ENCODE assay signal across 10 cellular contexts in the genomic region with DNA sequence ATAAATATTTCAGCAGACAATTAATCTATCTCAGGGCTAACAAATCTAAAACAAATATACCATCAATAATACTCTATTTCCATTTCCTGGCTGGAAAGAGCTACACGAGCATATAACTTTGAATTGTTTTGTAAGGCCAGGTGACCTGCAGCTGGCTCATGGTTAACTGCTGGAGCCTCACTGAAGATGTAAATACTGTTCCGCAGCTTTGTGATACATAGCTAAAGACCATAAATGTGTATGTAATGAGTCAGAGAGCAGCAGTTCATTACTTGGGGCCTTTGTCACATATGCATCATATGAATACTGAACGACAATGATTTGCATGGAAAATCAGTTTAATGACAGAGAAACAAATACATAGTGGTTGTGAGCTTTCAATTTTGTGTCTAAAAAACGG.
DNase-seq lines count a peak whose midpoint lies in the region; TF ChIP-seq lines count a peak whose summit lies in the region.
"Had no signal": no experiment of that assay in that cellular context is flagged by ENCODE, and none has a peak within 500 bp of the region (broad histone marks: within the 10 kb centered on the region; RNA-seq: fewer than 3 reads in every experiment).

No MANE protein-coding gene starts in this region.

- no peak for TF ChIP-seq POLR2A in adrenal gland (IDR thresholded peaks at IDR 0.05)

- H3K36me3 ChIP-seq in brain microvascular endothelial cell (replicated peaks) (no peaks in the 10 kb centered on the region), mesenchymal stem cell (ENCODE audit: control insufficient read depth in 1 of 2, insufficient read depth in 2 of 2, low read depth in 1 of 2, low read length in 2 of 2) (no peaks in the 10 kb centered on the region), adrenal gland (replicated peaks in 1 of 2) (no peaks in the 10 kb centered on the region), H7 (replicated peaks; ENCODE audit: control insufficient read depth, insufficient read depth, low read length) (no peaks in the 10 kb centered on the region)

- TF ChIP-seq CTCF in brain microvascular endothelial cell (IDR thresholded peaks at IDR 0.05; ENCODE audit: low read depth, low read length, missing control alignments) (no peak), adrenal gland (IDR thresholded peaks at IDR 0.05) (no peak)

- H3K27ac ChIP-seq in brain microvascular endothelial cell (peak overlapping the region; percentile 90), mesenchymal stem cell (ENCODE audit: low read length, poor library complexity, severe bottlenecking) (no peak overlapping the region), adrenal gland (no peak overlapping the region)

- H3K18ac ChIP-seq in mesenchymal stem cell (ENCODE audit: low read depth in 1 of 2, low read length in 2 of 2), result no peak overlapping the region

- DNase-seq in DMS53 treated with DMSO at 0.1 percent for 48 hours (lab: John Stamatoyannopoulos, UW; ENCODE audit: unreplicated experiment) (peak; percentile 23), NCI-H1417 treated with DMSO at 0.1 percent for 48 hours (lab: John Stamatoyannopoulos, UW) (peak; percentile 42), brain microvascular endothelial cell (peak; percentile 86), mesenchymal stem cell (peak; percentile 72), adrenal gland (no peak), NCI-H82 (lab: John Stamatoyannopoulos, UW) (no peak), H7 (no peak)
- no peak for DNase-seq in stimulated activated naive CD4-positive, alpha-beta T cell treated with Interleukin-2 at 50 U/mL for 16 hours (lab: John Stamatoyannopoulos, UW)
- DNase-seq: CD4-positive, alpha-beta T cell; H9 had no signal

- no peak overlapping the region for H3K4ac ChIP-seq in mesenchymal stem cell (ENCODE audit: low read depth in 1 of 2, low read length in 2 of 2)

- H3K4me3 ChIP-seq in brain microvascular endothelial cell (ENCODE audit: low read depth, low read length), result no peak overlapping the region
- no peak overlapping the region for H3K4me3 ChIP-seq in mesenchymal stem cell (ENCODE audit: insufficient read depth in 1 of 2, low read depth in 1 of 2, low read length in 2 of 2)
- no peak overlapping the region for H3K4me3 ChIP-seq in adrenal gland
- no peak overlapping the region for H3K4me3 ChIP-seq in H7 (ENCODE audit: insufficient read depth, low read depth, low read length)

- H3K4me1 ChIP-seq in mesenchymal stem cell (ENCODE audit: control insufficient read depth, insufficient read depth, low read depth, low read length), result no peaks in the 10 kb centered on the region
- no peaks in the 10 kb centered on the region for H3K4me1 ChIP-seq in adrenal gland (replicated peaks in 1 of 2)

- no peak overlapping the region for H3K4me2 ChIP-seq in mesenchymal stem cell (ENCODE audit: low read length, poor library complexity, severe bottlenecking)

- no peaks in the 10 kb centered on the region for H3K79me1 ChIP-seq in mesenchymal stem cell (replicated peaks; ENCODE audit: low read length, poor library complexity, severe bottlenecking)

- no peak overlapping the region for H4K8ac ChIP-seq in mesenchymal stem cell (ENCODE audit: low read length)

- 13% methylated on average over 4 of the region's 4 CpGs for WGBS in mesenchymal stem cell
- 70 to 83% (median 74%) methylated on average over 4 of the region's 4 CpGs for WGBS in adrenal gland, 4 donors

- H2AFZ ChIP-seq in mesenchymal stem cell (ENCODE audit: low read depth, low read length), result no peak overlapping the region

- H2BK120ac ChIP-seq in mesenchymal stem cell (ENCODE audit: low read depth, low read length), result no peak overlapping the region

- in situ Hi-C loops in brain microvascular endothelial cell (cut with HindIII; ENCODE audit: low pct_ligation_motif_present, low sequenced_read_pairs), result no loop called here

- H3K9me3 ChIP-seq in mesenchymal stem cell (ENCODE audit: control insufficient read depth, low read length) (no peaks in the 10 kb centered on the region), adrenal gland (replicated peaks in 1 of 3) (no peaks in the 10 kb centered on the region)

- no peak overlapping the region for H2AK5ac ChIP-seq in mesenchymal stem cell (ENCODE audit: low read length, severe bottlenecking)

- H3K27me3 ChIP-seq in brain microvascular endothelial cell (replicated peaks) (no peaks in the 10 kb centered on the region), mesenchymal stem cell (ENCODE audit: control insufficient read depth in 1 of 2, insufficient read depth in 1 of 2, low read length in 2 of 2) (no peaks in the 10 kb centered on the region), adrenal gland (no peaks in the 10 kb centered on the region), H7 (ENCODE audit: control insufficient read depth, insufficient read depth, low read length) (no peaks in the 10 kb centered on the region)

- H3K23ac ChIP-seq in mesenchymal stem cell (ENCODE audit: low read length in 2 of 2), result no peak overlapping the region

- no peak overlapping the region for H4K91ac ChIP-seq in mesenchymal stem cell (ENCODE audit: low read length)

- no peak overlapping the region for H2BK12ac ChIP-seq in mesenchymal stem cell (ENCODE audit: low read length in 2 of 2)

- intact Hi-C loops in adrenal gland (cut with DNase I), result no loop called here

- no peak overlapping the region for H2BK5ac ChIP-seq in mesenchymal stem cell (ENCODE audit: low read depth, low read length, poor library complexity, severe bottlenecking)

- H2BK15ac ChIP-seq in mesenchymal stem cell (ENCODE audit: low read depth, poor library complexity, severe bottlenecking), result no peak overlapping the region

- no peak overlapping the region for H3K14ac ChIP-seq in mesenchymal stem cell (ENCODE audit: low read length in 2 of 2)

- no peak overlapping the region for H3K9ac ChIP-seq in mesenchymal stem cell (ENCODE audit: low read length)

Comparison
In these comparisons a context has a peak if more than half of its experiments do, and no peak if none do; other contexts are left out.
1. DNase-seq: peak in DMS53 treated with DMSO at 0.1 percent for 48 hours (single experiment), NCI-H1417 treated with DMSO at 0.1 percent for 48 hours (single experiment), brain microvascular endothelial cell (single experiment) and mesenchymal stem cell (single experiment); none in stimulated activated naive CD4-positive, alpha-beta T cell treated with Interleukin-2 at 50 U/mL for 16 hours (single experiment), adrenal gland (0 of 7), NCI-H82 (single experiment) and H7 (single experiment).